In the genomic region with DNA sequence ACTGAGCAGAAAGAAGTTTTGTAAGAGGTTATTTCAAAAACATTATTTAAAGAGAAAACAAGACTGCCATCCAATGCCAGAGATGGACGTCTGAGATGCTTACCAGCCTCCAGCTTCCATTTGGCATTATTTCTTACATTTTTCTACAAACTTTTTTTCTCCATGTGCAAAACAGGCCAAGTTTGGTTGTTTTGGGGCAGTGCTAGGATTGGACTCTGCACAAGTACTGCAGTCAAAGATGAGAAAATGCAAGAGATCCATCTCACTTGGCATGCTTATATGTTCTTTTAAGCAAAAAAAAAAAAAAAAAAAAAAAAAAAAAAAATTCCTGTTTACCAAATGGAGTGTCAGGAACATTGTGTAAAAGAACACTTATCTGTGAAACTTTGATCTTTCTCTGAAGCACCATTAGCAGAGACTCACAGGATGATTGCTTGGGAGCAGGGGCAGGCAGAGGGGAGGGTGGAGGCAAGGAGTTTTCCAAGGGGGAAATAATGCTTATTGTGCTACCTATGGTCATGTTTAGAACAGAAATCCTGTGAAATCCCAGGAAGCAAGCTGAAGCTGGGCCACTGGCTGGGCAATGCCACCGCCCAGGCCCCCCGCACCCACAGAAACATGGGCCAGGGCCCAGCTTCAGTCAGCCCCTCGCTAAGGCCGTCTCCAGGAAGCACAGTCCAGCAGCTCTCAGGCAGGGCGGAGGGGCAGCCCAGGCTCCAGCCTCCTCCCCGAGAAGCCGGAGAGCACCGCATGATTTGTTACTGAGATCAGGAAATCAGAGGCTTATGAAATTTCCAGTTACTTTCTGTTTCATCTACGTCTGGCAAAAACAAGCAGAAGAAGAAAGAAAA, we compare ENCODE assay signal across 11 cellular contexts.
DNase-seq lines count a peak whose midpoint lies in the region; ATAC-seq and TF ChIP-seq lines count a peak whose summit lies in the region.
"Had no signal": no experiment of that assay in that cellular context is flagged by ENCODE, and none has a peak within 500 bp of the region (broad histone marks: within the 10 kb centered on the region; RNA-seq: fewer than 3 reads in every experiment).

No MANE protein-coding gene starts in this region.

- H3K4ac ChIP-seq in IMR-90 (ENCODE audit: low read depth, low read length) (peak overlapping the region; percentile 50; the same call in 1 of the 2 replicates), H9 (ENCODE audit: low read depth, low read length) (no peak overlapping the region)

- dilution Hi-C loops in IMR-90 (cut with HindIII; ENCODE audit: low sequenced_read_pairs, unreplicated experiment) = no loop called here

- CTCF ChIA-PET in IMR-90 (lab: Yijun Ruan, JAX) = interaction anchor here (1.6 kb wide), 1 partner anchor 8 kb away, joined by 5 read pairs; no protein-coding TSS in a partner anchor

- H3K18ac ChIP-seq in IMR-90 (ENCODE audit: low read depth, low read length) (peak overlapping the region; percentile 96; the same call in 1 of the 2 replicates), H9 (ENCODE audit: insufficient read length, low read depth, low read length) (no peak overlapping the region)

- H2AK9ac ChIP-seq in IMR-90 (replicated peaks; ENCODE audit: low read depth, low read length, poor library complexity) = no peak overlapping the region

- H3K23ac ChIP-seq in IMR-90 (ENCODE audit: low read depth, low read length) (no peak overlapping the region), H9 (ENCODE audit: insufficient read length, low read depth, low read length) (no peak overlapping the region)

- H3K4me3 ChIP-seq in IMR-90 (ENCODE audit: insufficient read depth, low read depth, low read length) = peak overlapping the region; percentile 45
- no peak overlapping the region for H3K4me3 ChIP-seq in mucosa of stomach (ENCODE audit: low read length)
- H3K4me3 ChIP-seq in thyroid gland (replicated peaks in 1 of 3) = peak overlapping the region in 1 of 3 donors; percentile 4

- H3K4me1 Mint-ChIP-seq in H9 = peaks cover 37 to 39% of the 10 kb centered on the region in 2 experiments
- H3K4me1 Mint-ChIP-seq: activated naive CD8-positive, alpha-beta T cell treated with anti-CD3 and anti-CD28 coated beads, Interleukin-2, amount 10 ng/mL, durations not matched to agents 7 days and 5 days had no signal

- peak overlapping the region; percentile 100 for H4K5ac ChIP-seq in IMR-90 (ENCODE audit: low read depth, low read length)
- no peak overlapping the region for H4K5ac ChIP-seq in H9 (ENCODE audit: insufficient read length, low read depth, low read length)

- H3K9me3 Mint-ChIP-seq in H9 = no peaks in the 10 kb centered on the region
- H3K9me3 Mint-ChIP-seq: activated naive CD8-positive, alpha-beta T cell treated with anti-CD3 and anti-CD28 coated beads, Interleukin-2, amount 10 ng/mL, durations not matched to agents 7 days and 5 days; WTC11 had no signal

- peak overlapping the region; percentile 84 to 99 for H4K8ac ChIP-seq in IMR-90 (ENCODE audit: low read depth in 2 of 2, low read length in 2 of 2)
- H4K8ac ChIP-seq in H9 (replicated peaks; ENCODE audit: insufficient read length, low read depth, low read length) = no peak overlapping the region

- H2BK15ac ChIP-seq in IMR-90 (ENCODE audit: low read depth, low read length) (no peak overlapping the region), H9 (ENCODE audit: low read depth, low read length) (no peak overlapping the region)

- H3K27ac ChIP-seq in IMR-90 (ENCODE audit: insufficient read depth, low read length) (peak overlapping the region; percentile 82), thyroid gland (peak overlapping the region; percentile 51 to 66 (median 65)), H9 (ENCODE audit: insufficient read length, low read depth, low read length) (no peak overlapping the region)

- peaks cover 3% of the 10 kb centered on the region; the same call in 1 of the 2 replicates for H3K4me1 ChIP-seq in IMR-90 (ENCODE audit: control insufficient read depth, insufficient read depth, low read length)
- no peaks in the 10 kb centered on the region for H3K4me1 ChIP-seq in mucosa of stomach (ENCODE audit: control insufficient read depth, insufficient read depth, low read length)
- peaks cover 0 to 10% of the 10 kb centered on the region in 2 donors for H3K4me1 ChIP-seq in thyroid gland
- H3K4me1 ChIP-seq in H9 (ENCODE audit: insufficient read depth, low read length) = no peaks in the 10 kb centered on the region; the same call in 1 of the 2 replicates

- no peaks in the 10 kb centered on the region for H3K36me3 Mint-ChIP-seq in H9 (ENCODE audit: insufficient read depth in 1 of 3, low read depth in 3 of 3)
- H3K36me3 Mint-ChIP-seq: activated naive CD8-positive, alpha-beta T cell treated with anti-CD3 and anti-CD28 coated beads, Interleukin-2, amount 10 ng/mL, durations not matched to agents 7 days and 5 days; WTC11 had no signal

- no peaks in the 10 kb centered on the region for H3K9me1 ChIP-seq in IMR-90 (ENCODE audit: insufficient read depth, low read length)

- H3K9ac ChIP-seq in IMR-90 (ENCODE audit: low read depth, low read length) (peak overlapping the region; percentile 82), mucosa of stomach (ENCODE audit: low read length) (peak overlapping the region; percentile 28), H9 (ENCODE audit: extremely low read depth, insufficient read length, low read length) (no peak overlapping the region)

- H3K14ac ChIP-seq in IMR-90 (replicated peaks; ENCODE audit: low read depth, low read length) (no peak overlapping the region), H9 (ENCODE audit: insufficient read depth, low read length) (no peak overlapping the region)

- peak; percentile 38 for DNase-seq in IMR-90
- DNase-seq in fibroblast of gingiva (ENCODE audit: low read depth) = peak; percentile 43
- peak; percentile 4 to 39 for DNase-seq in thyroid gland
- no peak for DNase-seq in activated effector memory CD4-positive, alpha-beta T cell treated with Interleukin-2 at 50 U/mL for 16 hours
- no peak for DNase-seq in SKM-1 (lab: John Stamatoyannopoulos, UW; ENCODE audit: unreplicated experiment)
- no peak for DNase-seq in H9
- DNase-seq: activated naive CD8-positive, alpha-beta T cell treated with anti-CD3 and anti-CD28 coated beads, Interleukin-2, amount 10 ng/mL, durations not matched to agents 7 days and 5 days; erythroblast had no signal

- no CpG with 5 or more reads among the region's 10 CpGs for WGBS in IMR-90 (ENCODE audit: extremely low coverage in 2 of 2, insufficient read length in 1 of 2), 2 experiments
- WGBS in thyroid gland, 2 donors = 47 to 50% methylated on average over 9 to 10 of the region's 10 CpGs
- WGBS in H9 (ENCODE audit: extremely low coverage, insufficient read length, low lambda C conversion rate) = no CpG with 5 or more reads among the region's 10 CpGs

- H3K4me3 Mint-ChIP-seq in H9 = no peak overlapping the region
- H3K4me3 Mint-ChIP-seq: activated naive CD8-positive, alpha-beta T cell treated with anti-CD3 and anti-CD28 coated beads, Interleukin-2, amount 10 ng/mL, durations not matched to agents 7 days and 5 days; WTC11 had no signal

- H3K27me3 ChIP-seq in IMR-90 (ENCODE audit: control insufficient read depth, insufficient read depth, low read length) = peaks cover 2% of the 10 kb centered on the region; the same call in 1 of the 2 replicates
- H3K27me3 ChIP-seq in mucosa of stomach (ENCODE audit: control insufficient read depth, insufficient read depth, low read length) = no peaks in the 10 kb centered on the region
- no peaks in the 10 kb centered on the region for H3K27me3 ChIP-seq in thyroid gland
- no peaks in the 10 kb centered on the region for H3K27me3 ChIP-seq in H9 (ENCODE audit: insufficient read depth, low read length)

- H3K23me2 ChIP-seq in H9 (ENCODE audit: insufficient read length, low read depth, low read length, poor library complexity, severe bottlenecking) = no peaks in the 10 kb centered on the region

- H3K27ac Mint-ChIP-seq in H9 = no peak overlapping the region
- H3K27ac Mint-ChIP-seq: activated naive CD8-positive, alpha-beta T cell treated with anti-CD3 and anti-CD28 coated beads, Interleukin-2, amount 10 ng/mL, durations not matched to agents 7 days and 5 days; WTC11 had no signal

- POLR2A ChIA-PET in IMR-90 (lab: Charles Lee; ENCODE audit: unreplicated experiment) = no interaction called here

- peak overlapping the region; percentile 81 for H2AFZ ChIP-seq in IMR-90 (replicated peaks; ENCODE audit: low read length, poor library complexity)
- no peak overlapping the region for H2AFZ ChIP-seq in H9 (ENCODE audit: low read length)

- H3T11ph ChIP-seq in H9 (ENCODE audit: low read length) = no peak overlapping the region

- no TSS peak for BruUV-seq in IMR-90 (replicated peaks; lab: Mats Ljungman, UMichigan)

- 0 out of 2 replicates have a peak overlapping the region, but pooled peaks have one; percentile 61 for H4K91ac ChIP-seq in IMR-90 (ENCODE audit: insufficient read depth, low read depth, low read length)
- H4K91ac ChIP-seq in H9 (ENCODE audit: insufficient read length, low read depth, low read length) = no peak overlapping the region

- TF ChIP-seq RAD21 in IMR-90 (IDR thresholded peaks at IDR 0.05; ENCODE audit: low read length) = no peak

- no peak for TF ChIP-seq POLR2A in IMR-90 (IDR thresholded peaks at IDR 0.05; ENCODE audit: low read depth, low read length)
- TF ChIP-seq POLR2A in thyroid gland (IDR thresholded peaks at IDR 0.05) = no peak

- TF ChIP-seq CTCF in IMR-90 (conservative IDR thresholded peaks at IDR 0.05; ENCODE audit: low read depth, low read length) = no peak
- no peak for TF ChIP-seq CTCF in thyroid gland (IDR thresholded peaks at IDR 0.05)
- no peak for TF ChIP-seq CTCF in H9 (conservative IDR thresholded peaks at IDR 0.05)

- H3K79me1 ChIP-seq in IMR-90 (ENCODE audit: low read depth in 1 of 2, low read length in 2 of 2) (no peaks in the 10 kb centered on the region), H9 (ENCODE audit: insufficient read depth, low read depth, low read length, poor library complexity, severe bottlenecking) (no peaks in the 10 kb centered on the region)

- in situ Hi-C loops in IMR-90 (cut with MboI; ENCODE audit: low sequenced_read_pairs) = loop anchor here (25.0 kb wide), 1 partner anchor 1603 kb away; no protein-coding TSS in a partner anchor

- H3K56ac ChIP-seq in IMR-90 (ENCODE audit: extremely low read depth, insufficient read depth, low read length) = no peak overlapping the region
- no peak overlapping the region for H3K56ac ChIP-seq in H9 (ENCODE audit: insufficient read length, low read depth, low read length)

- H3K36me3 ChIP-seq in IMR-90 (ENCODE audit: control insufficient read depth, insufficient read depth, low read length) = no peaks in the 10 kb centered on the region
- H3K36me3 ChIP-seq in mucosa of stomach (ENCODE audit: control insufficient read depth, insufficient read depth, low read length) = no peaks in the 10 kb centered on the region
- no peaks in the 10 kb centered on the region for H3K36me3 ChIP-seq in thyroid gland

- intact Hi-C loops in IMR-90 (cut with micrococcal nuclease) = no loop called here
- intact Hi-C loops in thyroid gland (cut with DNase I) = no loop called here

- H3K9me3 ChIP-seq in IMR-90 (ENCODE audit: control insufficient read depth, insufficient read depth, low read length) (no peaks in the 10 kb centered on the region), mucosa of stomach (ENCODE audit: control insufficient read depth, low read length) (no peaks in the 10 kb centered on the region), thyroid gland (no peaks in the 10 kb centered on the region), H9 (ENCODE audit: control insufficient read depth, low read depth, low read length) (no peaks in the 10 kb centered on the region)

- H3K4me2 ChIP-seq in IMR-90 (ENCODE audit: low read depth, low read length) (peak overlapping the region; percentile 97), H9 (ENCODE audit: insufficient read depth, insufficient read length, low read length) (no peak overlapping the region)

- H3K79me2 ChIP-seq in H9 (ENCODE audit: insufficient read depth, low read length) = no peaks in the 10 kb centered on the region

- peaks cover 5% of the 10 kb centered on the region for H3K27me3 Mint-ChIP-seq in H9 (ENCODE audit: low read depth)

- H2BK20ac ChIP-seq in IMR-90 (ENCODE audit: low read depth, low read length) = 0 out of 2 replicates have a peak overlapping the region, but pooled peaks have one; percentile 24
- H2BK20ac ChIP-seq in H9 (ENCODE audit: low read depth, low read length, poor library complexity, severe bottlenecking) = no peak overlapping the region

- no peaks in the 10 kb centered on the region for H4K20me1 ChIP-seq in IMR-90 (ENCODE audit: insufficient read depth, low read length)
- no peaks in the 10 kb centered on the region for H4K20me1 ChIP-seq in H9 (ENCODE audit: control insufficient read depth, insufficient read depth, insufficient read length)

- H2BK120ac ChIP-seq in IMR-90 (ENCODE audit: low read depth, low read length) (no peak overlapping the region), H9 (ENCODE audit: low read depth, low read length, poor library complexity, severe bottlenecking) (no peak overlapping the region)

- H2BK5ac ChIP-seq in IMR-90 (ENCODE audit: low read depth, low read length, poor library complexity, severe bottlenecking) = no peak overlapping the region
- no peak overlapping the region for H2BK5ac ChIP-seq in H9 (ENCODE audit: insufficient read length, low read length)

- no peak overlapping the region for H2BK12ac ChIP-seq in H9 (ENCODE audit: insufficient read length, low read depth, low read length)

- ATAC-seq in IMR-90 (ENCODE audit: low read depth) (peak; percentile 95), HG03196 (IDR thresholded peaks at IDR 0.05; ENCODE audit: unreplicated experiment) (no peak)
- ATAC-seq: WTC11 had no signal

- H2AK5ac ChIP-seq in IMR-90 (ENCODE audit: low read depth, low read length) = no peak overlapping the region
- no peak overlapping the region for H2AK5ac ChIP-seq in H9 (ENCODE audit: insufficient read length, low read length)

Comparison
In these comparisons a context has a peak if more than half of its experiments do, and no peak if none do; other contexts are left out.
1. DNase-seq: peak in IMR-90 (single experiment), fibroblast of gingiva (single experiment) and thyroid gland (2 of 2); none in activated effector memory CD4-positive, alpha-beta T cell treated with Interleukin-2 at 50 U/mL for 16 hours (single experiment), SKM-1 (single experiment) and H9 (single experiment).